In the genomic region with DNA sequence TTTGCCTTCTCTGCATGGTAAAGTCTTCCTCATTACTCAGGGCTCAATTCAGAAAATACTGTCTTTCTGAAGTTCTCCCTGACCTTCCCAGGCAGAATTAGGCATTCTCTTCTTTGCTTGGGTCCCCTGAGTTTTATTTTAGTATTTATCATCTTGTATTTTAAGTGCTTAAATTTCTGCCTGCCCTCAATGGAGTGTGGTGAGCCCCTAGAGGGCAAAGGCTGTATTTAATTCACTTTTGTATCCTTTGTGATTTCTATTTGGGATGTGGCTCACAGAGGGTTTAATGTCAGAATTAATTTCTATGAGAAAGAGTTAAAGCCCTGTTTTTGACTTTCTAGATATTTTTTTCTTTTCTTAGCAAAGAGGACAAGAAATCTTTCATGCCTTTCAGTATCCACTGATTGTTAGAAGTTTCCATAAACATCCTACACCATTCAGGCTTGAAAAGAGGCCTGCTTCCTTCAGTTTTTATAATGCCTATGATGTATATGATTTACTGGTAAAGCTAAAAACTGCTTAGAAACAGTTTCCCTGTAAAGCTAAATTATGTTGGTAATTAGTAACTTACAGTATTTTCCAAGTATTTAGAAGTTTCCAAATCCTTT, we compare ENCODE assay signal across 8 cellular contexts.
A peak's percentile ranks its signal among the peaks of the same experiment; 100 is the strongest.
DNase-seq lines count a peak whose midpoint lies in the region; TF ChIP-seq lines count a peak whose summit lies in the region.

No MANE protein-coding gene starts in this region.

- H3K4me1 Mint-ChIP-seq in nephron progenitor cell = no peaks in the 10 kb centered on the region

- H3K4me3 ChIP-seq in DOHH2 (ENCODE audit: low read length) = no peak overlapping the region

- H3K9me2 ChIP-seq in DOHH2 (replicated peaks; ENCODE audit: control insufficient read depth, low read length) = no peaks in the 10 kb centered on the region

- peak; percentile 59 for TF ChIP-seq RAD21 in Ishikawa (IDR thresholded peaks at IDR 0.05; ENCODE audit: low read depth)

- DNase-seq in T47D (ENCODE audit: low read depth in 1 of 2, low spot score in 1 of 2) (peak; percentile 16 to 27), nephron progenitor cell (no peak), islet precursor cell (no peak), SHP77 (lab: John Stamatoyannopoulos, UW) (no peak)
- DNase-seq in stimulated activated CD4-positive, alpha-beta T cell treated with anti-CD3 and anti-CD28 coated beads, Interleukin-15, amount 100 ng/mL, for 24 hours = no peak
- no peak for DNase-seq in activated CD4-positive, alpha-beta T cell treated with anti-CD3 and anti-CD28 coated beads for 48 hours

- peak; percentile 53 for TF ChIP-seq CTCF in DOHH2 (IDR thresholded peaks at IDR 0.05; ENCODE audit: low read depth, low read length, poor library complexity, severe bottlenecking)
- peak; percentile 21 for TF ChIP-seq CTCF in nephron progenitor cell (IDR thresholded peaks at IDR 0.05)

- no peak for TF ChIP-seq EP300 in Ishikawa (IDR thresholded peaks at IDR 0.05; ENCODE audit: borderline replicate concordance)

- in situ Hi-C loops in T47D (cut with HindIII; ENCODE audit: low pct_unique_long_range_greater_than_20kb, low sequenced_read_pairs) = no loop called here

- no peaks in the 10 kb centered on the region for H3F3A ChIP-seq in DOHH2 (ENCODE audit: control insufficient read depth, insufficient read depth)

- H3K4me2 ChIP-seq in DOHH2 (ENCODE audit: low read length) = no peak overlapping the region

- peaks cover 8% of the 10 kb centered on the region for H3K4me1 ChIP-seq in DOHH2 (ENCODE audit: control insufficient read depth, low read length)

- no peaks in the 10 kb centered on the region for H4K20me1 ChIP-seq in DOHH2 (ENCODE audit: control insufficient read depth, insufficient read depth, low read depth, low read length)

- no peaks in the 10 kb centered on the region for H3K9me3 ChIP-seq in DOHH2 (ENCODE audit: control insufficient read depth, insufficient read depth, low read length)

- no peaks in the 10 kb centered on the region for H3K27me3 ChIP-seq in DOHH2 (ENCODE audit: control insufficient read depth, low read length)

- no peaks in the 10 kb centered on the region for H3K36me3 ChIP-seq in DOHH2 (ENCODE audit: control insufficient read depth, low read length)

- no peaks in the 10 kb centered on the region for H3K79me2 ChIP-seq in DOHH2 (ENCODE audit: control insufficient read depth, low read length)

- H3K9me3 Mint-ChIP-seq in nephron progenitor cell = no peaks in the 10 kb centered on the region

- no peak overlapping the region for H3K4me3 Mint-ChIP-seq in nephron progenitor cell

- no peak overlapping the region for H3K27ac ChIP-seq in DOHH2 (ENCODE audit: low read depth, low read length)

- H3K27ac Mint-ChIP-seq in nephron progenitor cell = no peak overlapping the region

- H3K36me3 Mint-ChIP-seq in nephron progenitor cell (ENCODE audit: low read depth) = no peaks in the 10 kb centered on the region

- H3K27me3 Mint-ChIP-seq in nephron progenitor cell (ENCODE audit: low read depth, poor library complexity) = peaks cover 6% of the 10 kb centered on the region

TF ChIP-seq in Ishikawa, 13 proteins besides CTCF, POLR2A, EP300 and RAD21:
- TF ChIP-seq EGR1 (IDR thresholded peaks at IDR 0.05) (no peak), TAF1 (IDR thresholded peaks at IDR 0.05; ENCODE audit: low read depth) (no peak), YY1 (IDR thresholded peaks at IDR 0.05; ENCODE audit: low read depth) (no peak), TCF12 (IDR thresholded peaks at IDR 0.05; ENCODE audit: low read depth) (no peak), CREB1 (IDR thresholded peaks at IDR 0.05; ENCODE audit: low read depth) (no peak), TEAD4 (IDR thresholded peaks at IDR 0.05) (no peak), FOXM1 (IDR thresholded peaks at IDR 0.05; ENCODE audit: borderline replicate concordance, low read depth) (no peak), CEBPB (IDR thresholded peaks at IDR 0.05) (no peak)
- TF ChIP-seq, protein P1, sequence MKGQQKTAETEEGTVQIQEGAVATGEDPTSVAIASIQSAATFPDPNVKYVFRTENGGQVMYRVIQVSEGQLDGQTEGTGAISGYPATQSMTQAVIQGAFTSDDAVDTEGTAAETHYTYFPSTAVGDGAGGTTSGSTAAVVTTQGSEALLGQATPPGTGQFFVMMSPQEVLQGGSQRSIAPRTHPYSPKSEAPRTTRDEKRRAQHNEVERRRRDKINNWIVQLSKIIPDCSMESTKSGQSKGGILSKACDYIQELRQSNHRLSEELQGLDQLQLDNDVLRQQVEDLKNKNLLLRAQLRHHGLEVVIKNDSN (IDR thresholded peaks at IDR 0.05) = no peak
- TF ChIP-seq, protein P2, sequence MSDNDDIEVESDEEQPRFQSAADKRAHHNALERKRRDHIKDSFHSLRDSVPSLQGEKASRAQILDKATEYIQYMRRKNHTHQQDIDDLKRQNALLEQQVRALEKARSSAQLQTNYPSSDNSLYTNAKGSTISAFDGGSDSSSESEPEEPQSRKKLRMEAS (IDR thresholded peaks at IDR 0.05) = no peak
- TF ChIP-seq, protein P3, sequence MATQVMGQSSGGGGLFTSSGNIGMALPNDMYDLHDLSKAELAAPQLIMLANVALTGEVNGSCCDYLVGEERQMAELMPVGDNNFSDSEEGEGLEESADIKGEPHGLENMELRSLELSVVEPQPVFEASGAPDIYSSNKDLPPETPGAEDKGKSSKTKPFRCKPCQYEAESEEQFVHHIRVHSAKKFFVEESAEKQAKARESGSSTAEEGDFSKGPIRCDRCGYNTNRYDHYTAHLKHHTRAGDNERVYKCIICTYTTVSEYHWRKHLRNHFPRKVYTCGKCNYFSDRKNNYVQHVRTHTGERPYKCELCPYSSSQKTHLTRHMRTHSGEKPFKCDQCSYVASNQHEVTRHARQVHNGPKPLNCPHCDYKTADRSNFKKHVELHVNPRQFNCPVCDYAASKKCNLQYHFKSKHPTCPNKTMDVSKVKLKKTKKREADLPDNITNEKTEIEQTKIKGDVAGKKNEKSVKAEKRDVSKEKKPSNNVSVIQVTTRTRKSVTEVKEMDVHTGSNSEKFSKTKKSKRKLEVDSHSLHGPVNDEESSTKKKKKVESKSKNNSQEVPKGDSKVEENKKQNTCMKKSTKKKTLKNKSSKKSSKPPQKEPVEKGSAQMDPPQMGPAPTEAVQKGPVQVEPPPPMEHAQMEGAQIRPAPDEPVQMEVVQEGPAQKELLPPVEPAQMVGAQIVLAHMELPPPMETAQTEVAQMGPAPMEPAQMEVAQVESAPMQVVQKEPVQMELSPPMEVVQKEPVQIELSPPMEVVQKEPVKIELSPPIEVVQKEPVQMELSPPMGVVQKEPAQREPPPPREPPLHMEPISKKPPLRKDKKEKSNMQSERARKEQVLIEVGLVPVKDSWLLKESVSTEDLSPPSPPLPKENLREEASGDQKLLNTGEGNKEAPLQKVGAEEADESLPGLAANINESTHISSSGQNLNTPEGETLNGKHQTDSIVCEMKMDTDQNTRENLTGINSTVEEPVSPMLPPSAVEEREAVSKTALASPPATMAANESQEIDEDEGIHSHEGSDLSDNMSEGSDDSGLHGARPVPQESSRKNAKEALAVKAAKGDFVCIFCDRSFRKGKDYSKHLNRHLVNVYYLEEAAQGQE (IDR thresholded peaks at IDR 0.05; ENCODE audit: low read depth) = no peak

Comparison
In these comparisons a context has a peak if more than half of its experiments do, and no peak if none do; other contexts are left out.
1. DNase-seq: peak in T47D (2 of 2); none in nephron progenitor cell (single experiment), stimulated activated CD4-positive, alpha-beta T cell treated with anti-CD3 and anti-CD28 coated beads, Interleukin-15, amount 100 ng/mL, for 24 hours (single experiment), islet precursor cell (single experiment), activated CD4-positive, alpha-beta T cell treated with anti-CD3 and anti-CD28 coated beads for 48 hours (single experiment) and SHP77 (0 of 2).